Comparison of ENCODE assay signal across 1 cellular context in genomic region chr1:160098852-160099647, GRCh38.
TF ChIP-seq lines count a peak whose summit lies in the region.

No MANE protein-coding gene starts in this region.

TF ChIP-seq in HepG2, 621 proteins besides CTCF, POLR2A, EP300 and RAD21 (continues in another document):
- TF ChIP-seq ZBTB8A (CRISPR knock-in tag; IDR thresholded peaks at IDR 0.05; ENCODE audit: borderline replicate concordance, low read depth): no peak
- no peak for TF ChIP-seq ZC3H13 (CRISPR knock-in tag; IDR thresholded peaks at IDR 0.05)
- peak; percentile 63 for TF ChIP-seq PHF8 (CRISPR knock-in tag; IDR thresholded peaks at IDR 0.05)
- TF ChIP-seq GLMP (CRISPR knock-in tag; IDR thresholded peaks at IDR 0.05; ENCODE audit: borderline replicate concordance): no peak
- TF ChIP-seq SUZ12 (IDR thresholded peaks at IDR 0.05; ENCODE audit: low read depth, low read length): no peak
- no peak for TF ChIP-seq ZNF414 (CRISPR knock-in tag; IDR thresholded peaks at IDR 0.05)
- no peak for TF ChIP-seq ZFAT (CRISPR knock-in tag; conservative IDR thresholded peaks at IDR 0.05)
- TF ChIP-seq SATB2 (CRISPR knock-in tag; IDR thresholded peaks at IDR 0.05): no peak
- no peak for TF ChIP-seq RBM39 (IDR thresholded peaks at IDR 0.05; ENCODE audit: low read depth, low read length, poor library complexity, severe bottlenecking)
- no peak for TF ChIP-seq CENPBD1 (CRISPR knock-in tag; IDR thresholded peaks at IDR 0.05; ENCODE audit: borderline replicate concordance, low read depth)
- TF ChIP-seq PCBP1 (IDR thresholded peaks at IDR 0.05; ENCODE audit: borderline replicate concordance, low read depth, low read length): no peak
- no peak for TF ChIP-seq HES4 (CRISPR knock-in tag; IDR thresholded peaks at IDR 0.05; ENCODE audit: borderline replicate concordance)
- no peak for TF ChIP-seq REXO4 (CRISPR knock-in tag; IDR thresholded peaks at IDR 0.05; ENCODE audit: borderline replicate concordance)
- TF ChIP-seq ZNF740 (CRISPR knock-in tag; IDR thresholded peaks at IDR 0.05): no peak
- TF ChIP-seq ZNF136 (CRISPR knock-in tag; IDR thresholded peaks at IDR 0.05; ENCODE audit: low read depth): no peak
- no peak for TF ChIP-seq GFI1 (CRISPR knock-in tag; IDR thresholded peaks at IDR 0.05; ENCODE audit: borderline replicate concordance)
- TF ChIP-seq ZNF674 (CRISPR knock-in tag; IDR thresholded peaks at IDR 0.05; ENCODE audit: low read depth): no peak
- no peak for TF ChIP-seq SYNCRIP (IDR thresholded peaks at IDR 0.05; ENCODE audit: insufficient read depth, low read depth, low read length)
- TF ChIP-seq ZNF180 (CRISPR knock-in tag; IDR thresholded peaks at IDR 0.05; ENCODE audit: borderline replicate concordance, low read depth): no peak
- TF ChIP-seq HHEX (CRISPR knock-in tag; IDR thresholded peaks at IDR 0.05): no peak
- TF ChIP-seq ADNP (CRISPR knock-in tag; IDR thresholded peaks at IDR 0.05): no peak
- TF ChIP-seq IRF2 (CRISPR knock-in tag; IDR thresholded peaks at IDR 0.05): no peak
- TF ChIP-seq ZNF432 (CRISPR knock-in tag; IDR thresholded peaks at IDR 0.05; ENCODE audit: borderline replicate concordance): no peak
- TF ChIP-seq SNRNP70 (IDR thresholded peaks at IDR 0.05; ENCODE audit: low read depth, low read length): no peak
- no peak for TF ChIP-seq ZNF720 (CRISPR knock-in tag; IDR thresholded peaks at IDR 0.05)
- TF ChIP-seq SRSF9 (IDR thresholded peaks at IDR 0.05; ENCODE audit: borderline replicate concordance, insufficient read depth, low read depth, low read length, poor library complexity, severe bottlenecking): no peak
- no peak for TF ChIP-seq ZBTB4 (CRISPR knock-in tag; IDR thresholded peaks at IDR 0.05; ENCODE audit: borderline replicate concordance)
- no peak for TF ChIP-seq ZNF678 (CRISPR knock-in tag; IDR thresholded peaks at IDR 0.05)
- TF ChIP-seq ZMYM3 (CRISPR knock-in tag; IDR thresholded peaks at IDR 0.05): no peak
- no peak for TF ChIP-seq ISL2 (CRISPR knock-in tag; IDR thresholded peaks at IDR 0.05)
- TF ChIP-seq MAFK (conservative IDR thresholded peaks at IDR 0.05 in 1 of 2, IDR thresholded peaks at IDR 0.05 in 1 of 2; ENCODE audit: low read length in 2 of 2): no peak
- no peak for TF ChIP-seq EHMT2 (IDR thresholded peaks at IDR 0.05; ENCODE audit: borderline replicate concordance, low read depth, low read length)
- TF ChIP-seq ZNF746 (CRISPR knock-in tag; IDR thresholded peaks at IDR 0.05): no peak
- TF ChIP-seq XRCC5 (optimal IDR thresholded peaks at IDR 0.05; ENCODE audit: low read length): no peak
- TF ChIP-seq ZNF597 (CRISPR knock-in tag; IDR thresholded peaks at IDR 0.05): no peak
- no peak for TF ChIP-seq AHR (CRISPR knock-in tag; IDR thresholded peaks at IDR 0.05)
- TF ChIP-seq KAT8 (CRISPR knock-in tag; IDR thresholded peaks at IDR 0.05): no peak
- no peak for TF ChIP-seq GATAD2A (CRISPR knock-in tag; IDR thresholded peaks at IDR 0.05)
- TF ChIP-seq MXD1 (CRISPR knock-in tag; IDR thresholded peaks at IDR 0.05): no peak
- no peak for TF ChIP-seq ZNF570 (CRISPR knock-in tag; IDR thresholded peaks at IDR 0.05; ENCODE audit: borderline replicate concordance)
- no peak for TF ChIP-seq IKZF4 (CRISPR knock-in tag; IDR thresholded peaks at IDR 0.05; ENCODE audit: borderline replicate concordance, low read depth, not compliant biosample characterization)
- no peak for TF ChIP-seq ZNF891 (CRISPR knock-in tag; IDR thresholded peaks at IDR 0.05)
- TF ChIP-seq ZFP62 (CRISPR knock-in tag; IDR thresholded peaks at IDR 0.05): no peak
- TF ChIP-seq MZF1 (CRISPR knock-in tag; IDR thresholded peaks at IDR 0.05; ENCODE audit: borderline replicate concordance): no peak
- no peak for TF ChIP-seq NR2F6 (IDR thresholded peaks at IDR 0.05)
- TF ChIP-seq NR2F6 (CRISPR knock-in tag; IDR thresholded peaks at IDR 0.05): no peak
- TF ChIP-seq CENPT (CRISPR knock-in tag; IDR thresholded peaks at IDR 0.05; ENCODE audit: low read depth): no peak
- no peak for TF ChIP-seq ZNF337 (CRISPR knock-in tag; IDR thresholded peaks at IDR 0.05; ENCODE audit: borderline replicate concordance, low read depth)
- no peak for TF ChIP-seq ZFY (CRISPR knock-in tag; IDR thresholded peaks at IDR 0.05)
- no peak for TF ChIP-seq PAX8 (CRISPR knock-in tag; IDR thresholded peaks at IDR 0.05; ENCODE audit: borderline replicate concordance)
- TF ChIP-seq ZNF558 (CRISPR knock-in tag; IDR thresholded peaks at IDR 0.05; ENCODE audit: borderline replicate concordance): no peak
- no peak for TF ChIP-seq YEATS2 (CRISPR knock-in tag; IDR thresholded peaks at IDR 0.05; ENCODE audit: borderline replicate concordance)
- TF ChIP-seq ZNF343 (CRISPR knock-in tag; IDR thresholded peaks at IDR 0.05): no peak
- no peak for TF ChIP-seq BATF2 (CRISPR knock-in tag; IDR thresholded peaks at IDR 0.05)
- TF ChIP-seq ZNF749 (CRISPR knock-in tag; IDR thresholded peaks at IDR 0.05; ENCODE audit: borderline replicate concordance): no peak
- no peak for TF ChIP-seq DPF2 (CRISPR knock-in tag; IDR thresholded peaks at IDR 0.05; ENCODE audit: borderline replicate concordance, low read depth)
- TF ChIP-seq ONECUT2 (CRISPR knock-in tag; IDR thresholded peaks at IDR 0.05): no peak
- TF ChIP-seq ZBTB20 (CRISPR knock-in tag; IDR thresholded peaks at IDR 0.05; ENCODE audit: borderline replicate concordance, low read depth): no peak
- no peak for TF ChIP-seq MATR3 (CRISPR knock-in tag; IDR thresholded peaks at IDR 0.05)
- no peak for TF ChIP-seq CBX1 (IDR thresholded peaks at IDR 0.05; ENCODE audit: low read depth)
- no peak for TF ChIP-seq MBNL3 (CRISPR knock-in tag; conservative IDR thresholded peaks at IDR 0.05)
- TF ChIP-seq ZNF496 (CRISPR knock-in tag; IDR thresholded peaks at IDR 0.05; ENCODE audit: insufficient replicate concordance): no peak
- TF ChIP-seq CENPX (CRISPR knock-in tag; IDR thresholded peaks at IDR 0.05): no peak
- no peak for TF ChIP-seq ZKSCAN8 (CRISPR knock-in tag; IDR thresholded peaks at IDR 0.05; ENCODE audit: borderline replicate concordance)
- TF ChIP-seq POLR2G (IDR thresholded peaks at IDR 0.05; ENCODE audit: low read depth, low read length): 0 out of 2 replicates have a peak, but pooled peaks have one; percentile 40
- TF ChIP-seq ZNF460 (CRISPR knock-in tag; IDR thresholded peaks at IDR 0.05; ENCODE audit: borderline replicate concordance): no peak
- TF ChIP-seq ZNF562 (CRISPR knock-in tag; IDR thresholded peaks at IDR 0.05; ENCODE audit: borderline replicate concordance): no peak
- no peak for TF ChIP-seq ZSCAN12 (CRISPR knock-in tag; IDR thresholded peaks at IDR 0.05)
- 0 out of 2 replicates have a peak, but pooled peaks have one; percentile 29 for TF ChIP-seq ZNF205 (CRISPR knock-in tag; IDR thresholded peaks at IDR 0.05)
- TF ChIP-seq KDM3A (CRISPR knock-in tag; IDR thresholded peaks at IDR 0.05; ENCODE audit: low read depth): no peak
- no peak for TF ChIP-seq NFYB (CRISPR knock-in tag; IDR thresholded peaks at IDR 0.05)
- no peak for TF ChIP-seq ZSCAN22 (CRISPR knock-in tag; IDR thresholded peaks at IDR 0.05)
- peak; percentile 19; the same call in 1 of the 2 replicates for TF ChIP-seq POGZ (CRISPR knock-in tag; IDR thresholded peaks at IDR 0.05)
- TF ChIP-seq KMT2B (CRISPR knock-in tag; IDR thresholded peaks at IDR 0.05): no peak
- TF ChIP-seq ZSCAN25 (CRISPR knock-in tag; IDR thresholded peaks at IDR 0.05): peak; percentile 84; the same call in 1 of the 2 replicates
- TF ChIP-seq NRL (CRISPR knock-in tag; IDR thresholded peaks at IDR 0.05; ENCODE audit: borderline replicate concordance): no peak
- TF ChIP-seq ZNF7 (CRISPR knock-in tag; IDR thresholded peaks at IDR 0.05): no peak
- TF ChIP-seq PAWR (CRISPR knock-in tag; IDR thresholded peaks at IDR 0.05; ENCODE audit: borderline replicate concordance): no peak
- no peak for TF ChIP-seq ELK4 (CRISPR knock-in tag; IDR thresholded peaks at IDR 0.05; ENCODE audit: borderline replicate concordance)
- TF ChIP-seq ZBTB1 (CRISPR knock-in tag; IDR thresholded peaks at IDR 0.05; ENCODE audit: borderline replicate concordance): no peak
- 0 out of 2 replicates have a peak, but pooled peaks have one; percentile 49 for TF ChIP-seq MYPOP (CRISPR knock-in tag; IDR thresholded peaks at IDR 0.05)
- no peak for TF ChIP-seq ZNF564 (CRISPR knock-in tag; IDR thresholded peaks at IDR 0.05)
- TF ChIP-seq ELF1 (CRISPR knock-in tag; IDR thresholded peaks at IDR 0.05): no peak
